Comparison of ENCODE assay signal across 35 cellular contexts in the genomic region with DNA sequence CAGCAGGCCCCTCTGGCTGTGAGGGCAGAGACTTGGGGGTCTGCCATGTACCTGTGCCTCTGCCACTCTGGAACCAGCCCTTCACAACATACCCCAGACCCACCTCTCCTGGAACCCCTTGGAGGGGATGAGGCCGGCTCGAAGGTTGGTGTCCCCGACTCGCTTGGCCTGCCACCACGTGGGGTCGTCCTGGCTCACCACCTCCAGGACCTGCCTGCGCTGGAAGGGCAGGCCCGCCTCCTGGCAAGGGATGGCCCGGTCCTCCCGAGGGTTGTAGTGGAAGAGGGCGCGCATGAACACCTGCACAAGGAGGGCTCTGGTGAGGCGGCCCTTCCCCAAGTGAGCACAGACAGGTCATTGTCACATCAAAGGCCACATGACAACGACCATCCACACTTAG. TPM values are rescaled to one million over a fixed set of nuclear protein-coding genes. Genes with fewer than 3 reads are reported as not detected.
"Had no signal": no experiment of that assay in that cellular context is flagged by ENCODE, and none has a peak within 500 bp of the region (broad histone marks: within the 10 kb centered on the region; RNA-seq: fewer than 3 reads in every experiment).

No MANE protein-coding gene starts in this region.

- H3K4me3 ChIP-seq: esophagus muscularis mucosa, gastroesophageal sphincter, heart right ventricle, ovary, psoas muscle, right lobe of liver, smooth muscle cell, suprapubic skin had no signal

- DNase-seq: caudate nucleus; effector CD8-positive, alpha-beta T cell; endodermal cell; foreskin keratinocyte; glutamatergic neuron; heart right ventricle; hypothalamus; immature natural killer cell; islet precursor cell; kidney glomerular epithelial cell; mesendoderm; naive thymus-derived CD8-positive, alpha-beta T cell; nephron progenitor cell; occipital lobe; ovary; psoas muscle; right lobe of liver; stimulated activated CD4-positive, alpha-beta T cell treated with anti-CD3 and anti-CD28 coated beads, Interleukin-12 subunit alpha, Interleukin-12 subunit beta, amount 100 ng/mL, for 4 hours; stimulated activated CD4-positive, alpha-beta T cell treated with anti-CD3 and anti-CD28 coated beads, Interleukin-1b, Interleukin-23, amount 100 ng/mL, for 48 hours; stimulated activated CD4-positive, alpha-beta T cell treated with anti-CD3 and anti-CD28 coated beads, Interleukin-4, amount 100 ng/mL, for 1 hour; stimulated activated CD8-positive, alpha-beta memory T cell treated with anti-CD3 and anti-CD28 coated beads, Interleukin-4, amount 100 ng/mL, for 48 hours; stimulated activated naive CD4-positive, alpha-beta T cell; stimulated activated naive CD8-positive, alpha-beta T cell treated with anti-CD3 and anti-CD28 coated beads, Interleukin-15, amount 100 ng/mL, for 72 hours; trophoblast cell had no signal

- H3K4me1 ChIP-seq: foreskin keratinocyte, psoas muscle, right lobe of liver had no signal

- H3K36me3 ChIP-seq: ovary, right lobe of liver had no signal

- H3K27me3 ChIP-seq: esophagus muscularis mucosa, foreskin keratinocyte, gastroesophageal sphincter, heart right ventricle, ovary, right lobe of liver, suprapubic skin had no signal

- ATAC-seq: foreskin keratinocyte; gastroesophageal sphincter; heart right ventricle; naive thymus-derived CD8-positive, alpha-beta T cell; psoas muscle; right lobe of liver; stimulated activated naive CD8-positive, alpha-beta T cell treated with anti-CD3 and anti-CD28 coated beads, Interleukin-15, amount 100 ng/mL, for 72 hours had no signal

- H3K27ac ChIP-seq: esophagus muscularis mucosa, foreskin keratinocyte, gastroesophageal sphincter, ovary, psoas muscle, right lobe of liver, suprapubic skin had no signal

- H3K9me3 ChIP-seq: esophagus muscularis mucosa, gastroesophageal sphincter, heart right ventricle, ovary, psoas muscle, right lobe of liver, suprapubic skin had no signal

RNA-seq across cellular contexts. Expression of a gene that starts 26.2 kb away (rescaled TPM):
- total RNA-seq: cerebellum; endodermal cell; epithelial cell of proximal tubule; fibroblast of lung; foreskin keratinocyte; lung microvascular endothelial cell; myocyte; naive thymus-derived CD8-positive, alpha-beta T cell; occipital lobe; renal cortical epithelial cell; smooth muscle cell had no signal

RNA-seq across cellular contexts. Expression of a gene that starts 40.5 kb away (rescaled TPM):
- total RNA-seq: cerebellum; endodermal cell; epithelial cell of proximal tubule; foreskin keratinocyte; lung microvascular endothelial cell; myocyte; naive thymus-derived CD8-positive, alpha-beta T cell; occipital lobe; psoas muscle; right lobe of liver; urinary bladder had no signal
